In genomic region chr6:49966823-49967222, GRCh38 we compare ENCODE assay signal across 1 cellular context.
TF ChIP-seq lines count a peak whose summit lies in the region.

No MANE protein-coding gene starts in this region.

TF ChIP-seq in WTC11, 78 proteins besides CTCF, POLR2A, EP300 and RAD21 (continued from another document):
- no peak for TF ChIP-seq USF1 (CRISPR knock-in tag; IDR thresholded peaks at IDR 0.05)
- no peak for TF ChIP-seq CDX4 (CRISPR knock-in tag; IDR thresholded peaks at IDR 0.05; ENCODE audit: borderline replicate concordance)
- no peak for TF ChIP-seq CBFB (CRISPR knock-in tag; IDR thresholded peaks at IDR 0.05; ENCODE audit: low read depth)
- TF ChIP-seq IRF2 (CRISPR knock-in tag; IDR thresholded peaks at IDR 0.05; ENCODE audit: borderline replicate concordance, low read depth), result no peak
- TF ChIP-seq ZSCAN18 (CRISPR knock-in tag; IDR thresholded peaks at IDR 0.05), result no peak
- no peak for TF ChIP-seq ZNF512 (CRISPR knock-in tag; IDR thresholded peaks at IDR 0.05; ENCODE audit: borderline replicate concordance)
- no peak for TF ChIP-seq ELF4 (CRISPR knock-in tag; IDR thresholded peaks at IDR 0.05; ENCODE audit: low read depth)
- TF ChIP-seq MYBL2 (CRISPR knock-in tag; IDR thresholded peaks at IDR 0.05), result no peak
- no peak for TF ChIP-seq FOXP4 (CRISPR knock-in tag; IDR thresholded peaks at IDR 0.05)
- TF ChIP-seq ZNF263 (CRISPR knock-in tag; IDR thresholded peaks at IDR 0.05; ENCODE audit: low read depth), result no peak
- TF ChIP-seq CREM (CRISPR knock-in tag; IDR thresholded peaks at IDR 0.05), result no peak
